In genomic region chr1:207751790-207752455, GRCh38 we compare ENCODE assay signal across 8 cellular contexts. TPM values are rescaled to one million over a fixed set of nuclear protein-coding genes. Genes with fewer than 3 reads are reported as not detected.
DNase-seq lines count a peak whose midpoint lies in the region; ATAC-seq and TF ChIP-seq lines count a peak whose summit lies in the region.

Gene CD46, plus strand, starts transcription at chr1:207752054. Its CDS starts 159 bp downstream, at chr1:207752213.

- ATAC-seq in GM19438 (IDR thresholded peaks at IDR 0.05; ENCODE audit: low read depth, unreplicated experiment) (peak; percentile 94), HG03575 (IDR thresholded peaks at IDR 0.05; ENCODE audit: extremely low read depth, insufficient number of reproducible peaks, low FRiP score, unreplicated experiment) (peak; percentile 55)

- TF ChIP-seq CTCF in dorsolateral prefrontal cortex (IDR thresholded peaks at IDR 0.05 in 54 of 56, conservative IDR thresholded peaks at IDR 0.05 in 2 of 56; ENCODE audit: low read depth in 1 of 56, partially characterized antibody in 56 of 56) (peak in 33 of 56 donors; percentile 12 to 57 (median 31)), lower leg skin (IDR thresholded peaks at IDR 0.05) (no peak)

- H3K4me1 Mint-ChIP-seq in activated CD4-positive, alpha-beta memory T cell treated with anti-CD3 and anti-CD28 coated beads for 36 hours (ENCODE audit: low read depth), result peaks cover 60% of the 10 kb centered on the region

- peaks cover 7% of the 10 kb centered on the region for H3K36me3 Mint-ChIP-seq in activated CD4-positive, alpha-beta memory T cell treated with anti-CD3 and anti-CD28 coated beads for 36 hours

- 0 to 1% methylated on average over 34 to 51 of the region's 55 CpGs for WGBS in lower leg skin, 2 donors

- POLR2A ChIA-PET in activated CD4-positive, alpha-beta memory T cell treated with anti-CD3 and anti-CD28 coated beads for 36 hours (lab: Charles Lee), result interaction anchor here (1.1 to 2.1 kb wide), 2 partner anchors 72 to 116 kb away, joined by 4 to 7 read pairs; no protein-coding TSS in a partner anchor

- peak within 1 kb of the TSS; percentile 49 to 94 (median 88) for H3K27ac ChIP-seq in dorsolateral prefrontal cortex

- DNase-seq in CD1c-positive myeloid dendritic cell (ENCODE audit: extremely low spot score), result peak; percentile 98
- DNase-seq in NCI-H82 treated with DMSO at 0.1 percent for 48 hours (lab: John Stamatoyannopoulos, UW; ENCODE audit: unreplicated experiment), result peak; percentile 94
- peak; percentile 97 for DNase-seq in activated CD4-positive, alpha-beta memory T cell treated with anti-CD3 and anti-CD28 coated beads for 36 hours
- peak; percentile 88 to 96 (median 94) for DNase-seq in dorsolateral prefrontal cortex
- DNase-seq in lower leg skin (ENCODE audit: low spot score in 2 of 2), result peak; percentile 95 to 99
- peak; percentile 90 to 93 for DNase-seq in stimulated activated CD4-positive, alpha-beta T cell treated with anti-CD3 and anti-CD28 coated beads, Interleukin-4, amount 100 ng/mL, for 48 hours (ENCODE audit: low read depth in 2 of 2)

- peak within 1 kb of the TSS; percentile 94 for H3K4me3 Mint-ChIP-seq in activated CD4-positive, alpha-beta memory T cell treated with anti-CD3 and anti-CD28 coated beads for 36 hours

- H3K27me3 Mint-ChIP-seq in activated CD4-positive, alpha-beta memory T cell treated with anti-CD3 and anti-CD28 coated beads for 36 hours, result no peaks in the 10 kb centered on the region

- peak within 1 kb of the TSS; percentile 66 to 99 (median 93) for H3K4me3 ChIP-seq in dorsolateral prefrontal cortex
- H3K4me3 ChIP-seq in lower leg skin (ENCODE audit: low read depth, poor library complexity, severe bottlenecking), result peak within 1 kb of the TSS; percentile 96

- intact Hi-C loops in activated CD4-positive, alpha-beta memory T cell treated with anti-CD3 and anti-CD28 coated beads for 36 hours (cut with micrococcal nuclease), result loop anchor here (2.0 to 5.0 kb wide), 4 partner anchors 45 to 430 kb away; partner anchors contain the start of gene CD55
- intact Hi-C loops in dorsolateral prefrontal cortex (cut with DNase I), result loop anchor here in 1 of 2 donors (5.0 kb wide), 1 partner anchor 55 kb away; no protein-coding TSS in a partner anchor
- intact Hi-C loops in lower leg skin (cut with DNase I; ENCODE audit: low total_unique reads), result no loop called here

- CTCF ChIA-PET in activated CD4-positive, alpha-beta memory T cell treated with anti-CD3 and anti-CD28 coated beads for 36 hours (lab: Charles Lee), result interaction anchor here (0.6 to 2.1 kb wide), 4 partner anchors 31 to 212 kb away, joined by 3 to 12 read pairs (median 4); no protein-coding TSS in a partner anchor

- no peaks in the 10 kb centered on the region for H3K9me3 Mint-ChIP-seq in activated CD4-positive, alpha-beta memory T cell treated with anti-CD3 and anti-CD28 coated beads for 36 hours

- peak in 1 of 2 donors; percentile 42 for TF ChIP-seq POLR2A in lower leg skin (IDR thresholded peaks at IDR 0.05)

- no peaks in the 10 kb centered on the region for H3K27me3 ChIP-seq in dorsolateral prefrontal cortex

- peak within 1 kb of the TSS; percentile 96 for H3K27ac Mint-ChIP-seq in activated CD4-positive, alpha-beta memory T cell treated with anti-CD3 and anti-CD28 coated beads for 36 hours

RNA-seq across cellular contexts. Expression of gene CD46, which starts in this region (rescaled TPM):
- total RNA-seq in activated CD4-positive, alpha-beta memory T cell treated with anti-CD3 and anti-CD28 coated beads for 36 hours, result 10 to 100 TPM; 94.6 to 96.9 TPM
- total RNA-seq in dorsolateral prefrontal cortex (100 to 1,000 TPM in 54 of 120 experiments, 10 to 100 TPM in 66; 55.7 to 149 (median 97.5) TPM), lower leg skin (10 to 100 TPM; 63.3 to 89.4 (median 76.2) TPM)

Comparison
In these comparisons a context has a peak if more than half of its experiments do, and no peak if none do; other contexts are left out.
1. Peak in every context shown above with its lines: DNase-seq, ATAC-seq, H3K4me3 ChIP-seq and H3K27ac ChIP-seq.
2. CTCF ChIP-seq: peak in dorsolateral prefrontal cortex (33 of 56); none in lower leg skin (0 of 3).